ENCODE assay signal across 1 cellular context in genomic region chr1:8343044-8343443, GRCh38.
TF ChIP-seq lines count a peak whose summit lies in the region.

No MANE protein-coding gene starts in this region.

TF ChIP-seq in GM23338, 12 proteins besides CTCF, POLR2A, EP300 and RAD21:
- TF ChIP-seq ZNF462 (CRISPR knock-in tag; IDR thresholded peaks at IDR 0.05) (no peak), ZNF114 (CRISPR knock-in tag; IDR thresholded peaks at IDR 0.05) (no peak), STAT1 (IDR thresholded peaks at IDR 0.05; ENCODE audit: unreplicated experiment) (no peak), CREB1 (CRISPR knock-in tag; IDR thresholded peaks at IDR 0.05; ENCODE audit: low read depth) (no peak), ZNF331 (CRISPR knock-in tag; IDR thresholded peaks at IDR 0.05; ENCODE audit: low read depth) (no peak), ETS1 (IDR thresholded peaks at IDR 0.05) (no peak), NANOG (IDR thresholded peaks at IDR 0.05; ENCODE audit: borderline replicate concordance) (no peak)
